In the genomic region with DNA sequence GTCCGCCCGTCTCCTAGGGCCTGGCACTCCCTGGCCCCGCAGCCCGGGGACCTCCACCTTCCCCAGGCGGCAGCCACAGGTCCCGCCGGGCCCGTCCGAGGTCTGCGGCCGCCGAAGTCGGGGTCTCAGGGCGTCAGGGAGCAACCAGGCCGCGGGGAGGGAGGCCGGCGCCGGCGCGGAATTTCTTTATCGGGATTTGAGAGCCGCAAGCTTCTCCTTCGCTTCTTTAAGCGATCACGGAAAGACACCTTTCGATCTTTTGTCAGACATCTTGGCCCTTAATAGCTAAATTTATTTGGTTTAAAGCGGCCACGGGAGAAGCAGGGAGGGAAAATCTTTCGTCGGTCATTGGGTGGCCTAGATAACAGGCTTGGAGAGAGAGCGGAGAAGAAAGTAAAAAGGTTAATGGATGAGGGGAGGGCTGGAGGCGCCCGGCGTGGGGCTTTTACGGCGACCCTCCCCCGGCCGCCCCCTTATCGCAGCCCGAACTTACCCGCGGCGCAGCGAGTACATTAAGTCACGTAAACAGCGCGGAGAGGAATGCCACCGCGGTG, we compare ENCODE assay signal across 1 cellular context.
TF ChIP-seq lines count a peak whose summit lies in the region.

No MANE protein-coding gene starts in this region.

TF ChIP-seq in H1, 55 proteins besides CTCF, POLR2A, EP300 and RAD21:
- TF ChIP-seq SUZ12 (IDR thresholded peaks at IDR 0.05; ENCODE audit: low read length) (peak; percentile 76), EZH2 (IDR thresholded peaks at IDR 0.05; ENCODE audit: low read depth, low read length, severe bottlenecking) (peak; percentile 84), YY1 (IDR thresholded peaks at IDR 0.05; ENCODE audit: low read depth, low read length) (peak; percentile 19; the same call in 1 of the 2 replicates), RXRA (IDR thresholded peaks at IDR 0.05; ENCODE audit: insufficient read depth, low read depth, low read length) (no peak), RNF2 (IDR thresholded peaks at IDR 0.05; ENCODE audit: borderline replicate concordance, low read depth, low read length, missing control alignments, poor library complexity, severe bottlenecking) (peak; percentile 90), KDM4A (IDR thresholded peaks at IDR 0.05; ENCODE audit: low read depth, low read length, severe bottlenecking) (peak; percentile 33)
- TF ChIP-seq, protein P1, sequence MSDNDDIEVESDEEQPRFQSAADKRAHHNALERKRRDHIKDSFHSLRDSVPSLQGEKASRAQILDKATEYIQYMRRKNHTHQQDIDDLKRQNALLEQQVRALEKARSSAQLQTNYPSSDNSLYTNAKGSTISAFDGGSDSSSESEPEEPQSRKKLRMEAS (IDR thresholded peaks at IDR 0.05): no peak
